ENCODE assay signal across 8 cellular contexts in the genomic region with DNA sequence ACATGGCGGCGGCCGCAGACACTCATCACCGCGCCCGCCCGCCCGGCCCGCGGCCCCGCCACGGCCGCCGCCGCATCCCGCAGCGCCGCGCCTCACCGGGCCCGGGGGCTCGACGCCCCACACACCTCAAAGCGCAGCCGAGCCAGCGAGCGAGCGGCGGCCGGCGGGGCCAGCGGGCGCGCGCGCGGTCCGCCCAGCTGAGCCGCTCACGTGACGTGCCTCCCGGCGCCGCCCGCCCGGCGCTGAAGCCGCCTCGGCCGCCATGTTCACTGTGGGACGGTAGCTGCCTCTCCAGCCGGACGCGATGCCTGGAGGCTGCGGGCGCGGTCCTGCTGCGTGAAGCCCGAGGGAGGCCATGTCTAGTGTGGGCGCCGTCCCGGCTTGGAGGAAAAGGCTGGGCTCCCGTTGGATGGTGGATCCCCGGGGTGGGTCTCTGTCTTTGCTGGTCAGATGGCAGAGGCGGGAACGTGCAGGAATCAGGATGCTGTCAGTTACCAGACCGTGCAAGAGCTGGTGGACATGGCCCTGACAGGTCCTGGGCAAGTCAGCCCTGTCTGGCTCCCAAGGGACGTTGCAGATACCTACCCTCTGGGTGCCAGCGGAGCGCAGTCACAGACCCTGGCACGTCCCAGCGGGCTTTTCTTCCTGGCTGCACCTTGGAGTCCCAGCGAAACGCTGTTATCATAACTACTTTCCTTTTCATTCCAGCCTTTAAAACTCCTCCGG. TPM values are rescaled to one million over a fixed set of nuclear protein-coding genes. Genes with fewer than 3 reads are reported as not detected.
DNase-seq lines count a peak whose midpoint lies in the region; ATAC-seq and TF ChIP-seq lines count a peak whose summit lies in the region.

A gene with protein sequence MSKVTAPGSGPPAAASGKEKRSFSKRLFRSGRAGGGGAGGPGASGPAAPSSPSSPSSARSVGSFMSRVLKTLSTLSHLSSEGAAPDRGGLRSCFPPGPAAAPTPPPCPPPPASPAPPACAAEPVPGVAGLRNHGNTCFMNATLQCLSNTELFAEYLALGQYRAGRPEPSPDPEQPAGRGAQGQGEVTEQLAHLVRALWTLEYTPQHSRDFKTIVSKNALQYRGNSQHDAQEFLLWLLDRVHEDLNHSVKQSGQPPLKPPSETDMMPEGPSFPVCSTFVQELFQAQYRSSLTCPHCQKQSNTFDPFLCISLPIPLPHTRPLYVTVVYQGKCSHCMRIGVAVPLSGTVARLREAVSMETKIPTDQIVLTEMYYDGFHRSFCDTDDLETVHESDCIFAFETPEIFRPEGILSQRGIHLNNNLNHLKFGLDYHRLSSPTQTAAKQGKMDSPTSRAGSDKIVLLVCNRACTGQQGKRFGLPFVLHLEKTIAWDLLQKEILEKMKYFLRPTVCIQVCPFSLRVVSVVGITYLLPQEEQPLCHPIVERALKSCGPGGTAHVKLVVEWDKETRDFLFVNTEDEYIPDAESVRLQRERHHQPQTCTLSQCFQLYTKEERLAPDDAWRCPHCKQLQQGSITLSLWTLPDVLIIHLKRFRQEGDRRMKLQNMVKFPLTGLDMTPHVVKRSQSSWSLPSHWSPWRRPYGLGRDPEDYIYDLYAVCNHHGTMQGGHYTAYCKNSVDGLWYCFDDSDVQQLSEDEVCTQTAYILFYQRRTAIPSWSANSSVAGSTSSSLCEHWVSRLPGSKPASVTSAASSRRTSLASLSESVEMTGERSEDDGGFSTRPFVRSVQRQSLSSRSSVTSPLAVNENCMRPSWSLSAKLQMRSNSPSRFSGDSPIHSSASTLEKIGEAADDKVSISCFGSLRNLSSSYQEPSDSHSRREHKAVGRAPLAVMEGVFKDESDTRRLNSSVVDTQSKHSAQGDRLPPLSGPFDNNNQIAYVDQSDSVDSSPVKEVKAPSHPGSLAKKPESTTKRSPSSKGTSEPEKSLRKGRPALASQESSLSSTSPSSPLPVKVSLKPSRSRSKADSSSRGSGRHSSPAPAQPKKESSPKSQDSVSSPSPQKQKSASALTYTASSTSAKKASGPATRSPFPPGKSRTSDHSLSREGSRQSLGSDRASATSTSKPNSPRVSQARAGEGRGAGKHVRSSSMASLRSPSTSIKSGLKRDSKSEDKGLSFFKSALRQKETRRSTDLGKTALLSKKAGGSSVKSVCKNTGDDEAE (N-terminal part only) (minus strand): TSS at position 186 of the 726 bp plus-strand sequence. CDS start 182 bp downstream, at position 4.

- no peak for TF ChIP-seq CTCF in CD14-positive monocyte (IDR thresholded peaks at IDR 0.05)

- H3K27me3 Mint-ChIP-seq in CD14-positive monocyte (ENCODE audit: low read depth in 3 of 3), result peaks cover 4 to 21% (median 18%) of the 10 kb centered on the region in 3 donors
- peaks cover 26% of the 10 kb centered on the region for H3K27me3 Mint-ChIP-seq in dendritic cell treated with granulocyte-macrophage colony-stimulating factor and Interleukin-4, amounts not matched to agents 40 ng/mL and 50 ng/mL, for 4 days

- DNase-seq in CD14-positive monocyte (ENCODE audit: low spot score) (peak; percentile 90), NCI-H748 (lab: John Stamatoyannopoulos, UW; ENCODE audit: unreplicated experiment) (peak; percentile 96), left lobe of liver (ENCODE audit: low spot score) (peak; percentile 97)
- peak; percentile 80 to 86 for DNase-seq in activated CD4-positive, alpha-beta T cell treated with anti-CD3 and anti-CD28 coated beads, Interleukin-2, amount 50 U/mL, for 24 hours (ENCODE audit: low read depth in 1 of 2, low spot score in 1 of 2)
- peak; percentile 91 for DNase-seq in stimulated activated CD4-positive, alpha-beta T cell treated with anti-CD3 and anti-CD28 coated beads, Interleukin-1b, Interleukin-23, amount 100 ng/mL, for 48 hours

- H3K4me3 Mint-ChIP-seq in CD14-positive monocyte, result peak within 1 kb of the TSS; percentile 86 to 96
- peak within 1 kb of the TSS; percentile 92 for H3K4me3 Mint-ChIP-seq in dendritic cell treated with granulocyte-macrophage colony-stimulating factor and Interleukin-4, amounts not matched to agents 40 ng/mL and 50 ng/mL, for 4 days

- peak within 1 kb of the TSS in 4 of 7 donors; percentile 33 to 67 (median 50) for H3K27ac Mint-ChIP-seq in CD14-positive monocyte
- peak within 1 kb of the TSS; percentile 80 for H3K27ac Mint-ChIP-seq in dendritic cell treated with granulocyte-macrophage colony-stimulating factor and Interleukin-4, amounts not matched to agents 40 ng/mL and 50 ng/mL, for 4 days

- H3K4me1 Mint-ChIP-seq in CD14-positive monocyte, result peaks cover 25% of the 10 kb centered on the region
- H3K4me1 Mint-ChIP-seq in dendritic cell treated with granulocyte-macrophage colony-stimulating factor and Interleukin-4, amounts not matched to agents 40 ng/mL and 50 ng/mL, for 4 days (ENCODE audit: low read depth), result peaks cover 32% of the 10 kb centered on the region

- intact Hi-C loops in CD14-positive monocyte (cut with micrococcal nuclease), result no loop called here
- intact Hi-C loops in dendritic cell treated with granulocyte-macrophage colony-stimulating factor and Interleukin-4, amounts not matched to agents 40 ng/mL and 50 ng/mL, for 4 days (cut with micrococcal nuclease), result no loop called here

- H3K9me3 Mint-ChIP-seq in CD14-positive monocyte, result no peaks in the 10 kb centered on the region
- no peaks in the 10 kb centered on the region for H3K9me3 Mint-ChIP-seq in dendritic cell treated with granulocyte-macrophage colony-stimulating factor and Interleukin-4, amounts not matched to agents 40 ng/mL and 50 ng/mL, for 4 days

- H3K36me3 Mint-ChIP-seq in CD14-positive monocyte, result no peaks in the 10 kb centered on the region
- peaks cover 7% of the 10 kb centered on the region for H3K36me3 Mint-ChIP-seq in dendritic cell treated with granulocyte-macrophage colony-stimulating factor and Interleukin-4, amounts not matched to agents 40 ng/mL and 50 ng/mL, for 4 days (ENCODE audit: low read depth)

- ATAC-seq in GM19438 (IDR thresholded peaks at IDR 0.05; ENCODE audit: low read depth, unreplicated experiment), result peak; percentile 98
- ATAC-seq in HG03565 (IDR thresholded peaks at IDR 0.05; ENCODE audit: unreplicated experiment), result peak; percentile 93
- peak; percentile 93 for ATAC-seq in left lobe of liver

RNA-seq across cellular contexts. Expression of the gene that starts here (rescaled TPM):
- under 1 TPM; 0.15 to 0.36 TPM for polyA plus RNA-seq in CD14-positive monocyte
- 10.1 TPM for total RNA-seq in left lobe of liver

Comparison
In these comparisons a context has a peak if more than half of its experiments do, and no peak if none do; other contexts are left out.
1. Peak in every context shown above with its lines: DNase-seq and ATAC-seq.
2. Peak in DNase-seq in CD14-positive monocyte; RNA of the gene not detected or under 1 TPM.